30 cellular contexts compared by ENCODE assay signal in the genomic region with DNA sequence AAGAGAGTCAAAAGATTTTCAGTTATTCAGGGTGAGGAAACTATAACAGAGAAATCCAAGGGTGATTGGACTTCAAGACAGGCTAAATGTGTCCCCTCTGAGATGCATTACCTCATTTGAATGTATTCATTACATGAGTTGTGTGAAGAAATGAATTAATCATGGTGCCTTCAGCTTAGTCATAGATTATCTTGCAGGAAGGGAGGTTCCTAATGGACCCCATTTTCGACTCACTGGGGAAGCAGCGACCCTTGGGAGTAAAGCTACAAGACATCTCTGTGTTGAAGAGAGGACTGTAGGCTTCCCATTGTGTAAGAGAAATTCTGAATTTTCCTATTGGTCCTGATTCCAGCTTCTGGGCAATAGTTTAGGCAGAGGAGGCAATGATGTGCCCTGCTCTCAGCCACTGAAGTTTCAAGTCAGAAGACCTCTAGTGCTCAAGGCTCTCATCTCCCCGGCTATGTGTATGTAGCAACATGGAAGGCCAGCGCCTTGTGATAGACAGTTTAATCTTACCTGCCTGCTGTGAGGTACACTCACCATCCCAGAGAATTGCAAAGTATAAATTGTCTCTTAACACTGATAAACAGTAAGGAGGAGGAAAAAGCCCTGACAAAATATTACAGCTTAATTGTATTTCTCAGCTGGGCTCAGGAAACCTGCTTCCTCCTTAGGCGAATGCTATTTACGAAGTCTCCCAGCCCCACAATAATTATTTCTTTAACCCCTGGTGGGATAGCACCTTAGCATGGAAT.
"Had no signal": no experiment of that assay in that cellular context is flagged by ENCODE, and none has a peak within 500 bp of the region (broad histone marks: within the 10 kb centered on the region; RNA-seq: fewer than 3 reads in every experiment).

No MANE protein-coding gene starts in this region.

- H3K27me3 ChIP-seq: brain microvascular endothelial cell, esophagus muscularis mucosa, gastrocnemius medialis, heart right ventricle, hepatocyte had no signal

- ATAC-seq: activated CD4-positive, alpha-beta T cell treated with anti-CD3 and anti-CD28 coated beads for 36 hours; activated CD8-positive, alpha-beta memory T cell treated with anti-CD3 and anti-CD28 coated beads, Interleukin-2, amount 10 ng/mL, durations not matched to agents 7 days and 5 days; activated CD8-positive, alpha-beta T cell treated with anti-CD3 and anti-CD28 coated beads, Interleukin-2, amount 10 ng/mL, durations not matched to agents 7 days and 5 days; activated naive CD4-positive, alpha-beta T cell treated with anti-CD3 and anti-CD28 coated beads, Interleukin-2, amount 50 U/mL, for 72 hours; effector memory CD8-positive, alpha-beta T cell; foreskin keratinocyte; gastrocnemius medialis; heart right ventricle had no signal

- H3K27ac Mint-ChIP-seq: activated CD4-positive, alpha-beta memory T cell treated with anti-CD3 and anti-CD28 coated beads for 36 hours; activated CD4-positive, alpha-beta T cell treated with anti-CD3 and anti-CD28 coated beads for 36 hours; activated CD4-positive, alpha-beta T cell treated with anti-CD3 and anti-CD28 coated beads, Interleukin-2, amount 10 ng/mL, durations not matched to agents 24 days and 14 days; activated CD8-positive, alpha-beta memory T cell treated with anti-CD3 and anti-CD28 coated beads, Interleukin-2, amount 10 ng/mL, durations not matched to agents 7 days and 5 days; activated CD8-positive, alpha-beta T cell treated with anti-CD3 and anti-CD28 coated beads, Interleukin-2, amount 10 ng/mL, durations not matched to agents 7 days and 5 days; activated naive CD4-positive, alpha-beta T cell treated with anti-CD3 and anti-CD28 coated beads, Interleukin-2, amount 10 ng/mL, durations not matched to agents 7 days and 5 days; activated naive CD4-positive, alpha-beta T cell treated with anti-CD3 and anti-CD28 coated beads, Interleukin-2, amount 50 U/mL, for 72 hours; activated naive CD8-positive, alpha-beta T cell treated with anti-CD3 and anti-CD28 coated beads, Interleukin-2, amount 10 ng/mL, durations not matched to agents 7 days and 5 days; activated T-helper 1 cell treated with anti-CD3 and anti-CD28 coated beads, Interleukin-12 subunit alpha, Interleukin-12 subunit beta, Interleukin-2, Interleukin-4 antibody, amounts not matched to agents 30 ng/mL and 10 ng/mL and 1 ng/mL, durations not matched to agents 14 hours and 24 hours and 36 hours; activated T-helper 2 cell treated with anti-CD3 and anti-CD28 coated beads, Interferon-gamma antibody, Interleukin-2, Interleukin-4, amounts not matched to agents 10 μg/mL and 5 μg/mL and 100 μg/mL, durations not matched to agents 14 hours and 24 hours and 36 hours; effector memory CD8-positive, alpha-beta T cell had no signal

- H3K27ac ChIP-seq: brain microvascular endothelial cell, esophagus muscularis mucosa, foreskin keratinocyte, gastrocnemius medialis, heart right ventricle, hepatocyte had no signal

- H3K36me3 ChIP-seq: brain microvascular endothelial cell, esophagus muscularis mucosa, gastrocnemius medialis, heart right ventricle had no signal

- H3K4me1 Mint-ChIP-seq: activated CD4-positive, alpha-beta T cell treated with anti-CD3 and anti-CD28 coated beads for 36 hours; activated CD4-positive, alpha-beta T cell treated with anti-CD3 and anti-CD28 coated beads, Interleukin-2, amount 10 ng/mL, durations not matched to agents 24 days and 14 days; activated CD8-positive, alpha-beta memory T cell treated with anti-CD3 and anti-CD28 coated beads, Interleukin-2, amount 10 ng/mL, durations not matched to agents 7 days and 5 days; activated naive CD4-positive, alpha-beta T cell treated with anti-CD3 and anti-CD28 coated beads, Interleukin-2, amount 10 ng/mL, durations not matched to agents 7 days and 5 days; activated naive CD8-positive, alpha-beta T cell treated with anti-CD3 and anti-CD28 coated beads, Interleukin-2, amount 10 ng/mL, durations not matched to agents 7 days and 5 days had no signal

- H3K4me3 Mint-ChIP-seq: activated CD4-positive, alpha-beta memory T cell treated with anti-CD3 and anti-CD28 coated beads for 36 hours; activated CD4-positive, alpha-beta T cell treated with anti-CD3 and anti-CD28 coated beads for 36 hours; activated CD4-positive, alpha-beta T cell treated with anti-CD3 and anti-CD28 coated beads, Interleukin-2, amount 10 ng/mL, durations not matched to agents 24 days and 14 days; activated CD8-positive, alpha-beta memory T cell treated with anti-CD3 and anti-CD28 coated beads, Interleukin-2, amount 10 ng/mL, durations not matched to agents 7 days and 5 days; activated CD8-positive, alpha-beta T cell treated with anti-CD3 and anti-CD28 coated beads, Interleukin-2, amount 10 ng/mL, durations not matched to agents 7 days and 5 days; activated naive CD4-positive, alpha-beta T cell treated with anti-CD3 and anti-CD28 coated beads, Interleukin-2, amount 10 ng/mL, durations not matched to agents 7 days and 5 days; activated naive CD8-positive, alpha-beta T cell treated with anti-CD3 and anti-CD28 coated beads, Interleukin-2, amount 10 ng/mL, durations not matched to agents 7 days and 5 days; activated T-helper 1 cell treated with anti-CD3 and anti-CD28 coated beads, Interleukin-12 subunit alpha, Interleukin-12 subunit beta, Interleukin-2, Interleukin-4 antibody, amounts not matched to agents 30 ng/mL and 10 ng/mL and 1 ng/mL, durations not matched to agents 14 hours and 24 hours and 36 hours; effector memory CD8-positive, alpha-beta T cell had no signal

- H3K4me1 ChIP-seq: esophagus muscularis mucosa, foreskin keratinocyte, gastrocnemius medialis, heart right ventricle had no signal

- H3K9me3 ChIP-seq: esophagus muscularis mucosa, gastrocnemius medialis, heart right ventricle had no signal

- H3K9me3 Mint-ChIP-seq: activated CD4-positive, alpha-beta memory T cell treated with anti-CD3 and anti-CD28 coated beads for 36 hours; activated naive CD4-positive, alpha-beta T cell treated with anti-CD3 and anti-CD28 coated beads, Interleukin-2, amount 10 ng/mL, durations not matched to agents 7 days and 5 days; activated naive CD8-positive, alpha-beta T cell treated with anti-CD3 and anti-CD28 coated beads, Interleukin-2, amount 10 ng/mL, durations not matched to agents 7 days and 5 days; activated T-helper 1 cell treated with anti-CD3 and anti-CD28 coated beads, Interleukin-12 subunit alpha, Interleukin-12 subunit beta, Interleukin-2, Interleukin-4 antibody, amounts not matched to agents 30 ng/mL and 10 ng/mL and 1 ng/mL, durations not matched to agents 14 hours and 24 hours and 36 hours; activated T-helper 2 cell treated with anti-CD3 and anti-CD28 coated beads, Interferon-gamma antibody, Interleukin-2, Interleukin-4, amounts not matched to agents 10 μg/mL and 5 μg/mL and 100 μg/mL, durations not matched to agents 14 hours and 24 hours and 36 hours; effector memory CD8-positive, alpha-beta T cell had no signal

- H3K79me2 ChIP-seq: hepatocyte had no signal

- H3K27me3 Mint-ChIP-seq: activated naive CD4-positive, alpha-beta T cell treated with anti-CD3 and anti-CD28 coated beads, Interleukin-2, amount 10 ng/mL, durations not matched to agents 7 days and 5 days had no signal

- H3K4me2 ChIP-seq: hepatocyte had no signal

- H2AFZ ChIP-seq: hepatocyte had no signal

- DNase-seq: activated CD4-positive, alpha-beta memory T cell treated with anti-CD3 and anti-CD28 coated beads for 36 hours; activated CD4-positive, alpha-beta T cell treated with anti-CD3 and anti-CD28 coated beads for 36 hours; activated CD4-positive, alpha-beta T cell treated with anti-CD3 and anti-CD28 coated beads, Interleukin-2, amount 10 ng/mL, durations not matched to agents 24 days and 14 days; activated CD4-positive, CD25-positive, alpha-beta regulatory T cell; activated CD4-positive, CD25-positive, alpha-beta regulatory T cell treated with anti-CD3 and anti-CD28 coated beads, Interleukin-2, amount 50 U/mL, for 72 hours; activated CD8-positive, alpha-beta memory T cell treated with anti-CD3 and anti-CD28 coated beads, Interleukin-2, amount 10 ng/mL, durations not matched to agents 7 days and 5 days; activated CD8-positive, alpha-beta memory T cell treated with anti-CD3 and anti-CD28 coated beads, Interleukin-2, amount 50 U/mL, for 4 hours; activated CD8-positive, alpha-beta T cell treated with anti-CD3 and anti-CD28 coated beads, Interleukin-2, amount 10 ng/mL, durations not matched to agents 7 days and 5 days; activated effector memory CD4-positive, alpha-beta T cell treated with anti-CD3 and anti-CD28 coated beads, Interleukin-2, amount 50 U/mL, for 16 hours; activated naive CD4-positive, alpha-beta T cell treated with anti-CD3 and anti-CD28 coated beads, Interleukin-2, amount 10 ng/mL, durations not matched to agents 7 days and 5 days; activated naive CD8-positive, alpha-beta T cell treated with anti-CD3 and anti-CD28 coated beads, Interleukin-2, amount 10 ng/mL, durations not matched to agents 7 days and 5 days; activated T-cell treated with anti-CD3 and anti-CD28 coated beads, Interleukin-2, amount 50 U/mL, for 1 hour; activated T-cell treated with anti-CD3 and anti-CD28 coated beads, Interleukin-2, amount 50 U/mL, for 48 hours; anterior cingulate cortex; brain microvascular endothelial cell; caudate nucleus; cortex of kidney; dermis blood vessel endothelial cell; effector CD4-positive, alpha-beta T cell; effector memory CD8-positive, alpha-beta T cell; erythroblast; foreskin keratinocyte; gastrocnemius medialis; heart right ventricle; T-helper 2 cell had no signal

- H3K36me3 Mint-ChIP-seq: activated CD4-positive, alpha-beta memory T cell treated with anti-CD3 and anti-CD28 coated beads for 36 hours; activated CD8-positive, alpha-beta memory T cell treated with anti-CD3 and anti-CD28 coated beads, Interleukin-2, amount 10 ng/mL, durations not matched to agents 7 days and 5 days; activated naive CD4-positive, alpha-beta T cell treated with anti-CD3 and anti-CD28 coated beads, Interleukin-2, amount 10 ng/mL, durations not matched to agents 7 days and 5 days; activated naive CD4-positive, alpha-beta T cell treated with anti-CD3 and anti-CD28 coated beads, Interleukin-2, amount 50 U/mL, for 72 hours; activated naive CD8-positive, alpha-beta T cell treated with anti-CD3 and anti-CD28 coated beads, Interleukin-2, amount 10 ng/mL, durations not matched to agents 7 days and 5 days had no signal

- H3K4me3 ChIP-seq: esophagus muscularis mucosa, gastrocnemius medialis, heart right ventricle, hepatocyte had no signal
